2 cellular contexts compared by ENCODE assay signal in genomic region chr15:67834249-67834592, GRCh38.
TF ChIP-seq lines count a peak whose summit lies in the region.

No MANE protein-coding gene starts in this region.

TF ChIP-seq in A549, 52 proteins besides CTCF, POLR2A, EP300 and RAD21 (continued from another document):
- TF ChIP-seq TFCP2L1 (CRISPR knock-in tag; IDR thresholded peaks at IDR 0.05) (no peak), FOSB (CRISPR knock-in tag; IDR thresholded peaks at IDR 0.05) (no peak), NPAS2 (CRISPR knock-in tag; IDR thresholded peaks at IDR 0.05; ENCODE audit: borderline replicate concordance) (no peak), CBX2 (IDR thresholded peaks at IDR 0.05; ENCODE audit: borderline replicate concordance, low read depth) (no peak), CEBPB (IDR thresholded peaks at IDR 0.05) (no peak), HOXB5 (CRISPR knock-in tag; IDR thresholded peaks at IDR 0.05) (no peak), POLR2AphosphoS2 (conservative IDR thresholded peaks at IDR 0.05; ENCODE audit: low read length) (no peak), HOXA7 (CRISPR knock-in tag; IDR thresholded peaks at IDR 0.05) (no peak), E2F6 (IDR thresholded peaks at IDR 0.05; ENCODE audit: borderline replicate concordance, low read depth) (no peak)

TF ChIP-seq in K562, 482 proteins besides CTCF, POLR2A, EP300 and RAD21:
- no peak for TF ChIP-seq E2F5 (CRISPR knock-in tag; IDR thresholded peaks at IDR 0.05)
- no peak for TF ChIP-seq ZNF197 (CRISPR knock-in tag; IDR thresholded peaks at IDR 0.05; ENCODE audit: low read depth)
- TF ChIP-seq UBTF (IDR thresholded peaks at IDR 0.05; ENCODE audit: borderline replicate concordance in 1 of 2, low read depth in 2 of 2, low read length in 2 of 2) = no peak
- TF ChIP-seq ELK1 (CRISPR knock-in tag; IDR thresholded peaks at IDR 0.05) = no peak
- TF ChIP-seq ZNF398 (CRISPR knock-in tag; IDR thresholded peaks at IDR 0.05) = no peak
- no peak for TF ChIP-seq AFF1 (IDR thresholded peaks at IDR 0.05; ENCODE audit: low read depth in 1 of 2, partially characterized antibody in 2 of 2)
- no peak for TF ChIP-seq GABPA (tag; conservative IDR thresholded peaks at IDR 0.05; ENCODE audit: low read depth)
- no peak for TF ChIP-seq RFX5 (IDR thresholded peaks at IDR 0.05; ENCODE audit: low read depth, low read length)
- TF ChIP-seq CTCFL (IDR thresholded peaks at IDR 0.05; ENCODE audit: borderline replicate concordance, insufficient read depth, low read depth, low read length, poor library complexity, severe bottlenecking) = no peak
- TF ChIP-seq SMAD4 (CRISPR knock-in tag; conservative IDR thresholded peaks at IDR 0.05) = no peak
- no peak for TF ChIP-seq CSDE1 (IDR thresholded peaks at IDR 0.05)
- TF ChIP-seq CXXC5 (CRISPR knock-in tag; IDR thresholded peaks at IDR 0.05) = no peak
- no peak for TF ChIP-seq PPARD (CRISPR knock-in tag; IDR thresholded peaks at IDR 0.05)
